In genomic region chr1:37177230-37177864, GRCh38 we compare ENCODE assay signal across 8 cellular contexts.
DNase-seq lines count a peak whose midpoint lies in the region; ATAC-seq and TF ChIP-seq lines count a peak whose summit lies in the region.

No MANE protein-coding gene starts in this region.

- H3K27ac Mint-ChIP-seq in activated T-cell treated with anti-CD3 and anti-CD28 coated beads, Interleukin-2, amount 50 U/mL, for 24 hours: no peak overlapping the region
- H3K27ac Mint-ChIP-seq in WTC11: no peak overlapping the region

- DNase-seq in activated T-cell treated with anti-CD3 and anti-CD28 coated beads for 48 hours (ENCODE audit: low read depth) (peak; percentile 8), NCI-H146 (lab: John Stamatoyannopoulos, UW) (peak; percentile 60), WTC11 (ENCODE audit: low spot score) (peak; percentile 69), kidney tubule cell (ENCODE audit: low spot score) (peak; percentile 40), omental fat pad (ENCODE audit: low spot score) (no peak), prostate gland (ENCODE audit: low spot score) (no peak)
- DNase-seq in activated T-cell treated with anti-CD3 and anti-CD28 coated beads, Interleukin-2, amount 50 U/mL, for 24 hours: no peak

- H3K27me3 Mint-ChIP-seq in activated T-cell treated with anti-CD3 and anti-CD28 coated beads, Interleukin-2, amount 50 U/mL, for 24 hours: peaks cover 43% of the 10 kb centered on the region
- peaks cover 4% of the 10 kb centered on the region; the same call in 1 of the 2 replicates for H3K27me3 Mint-ChIP-seq in WTC11 (ENCODE audit: low read depth)

- no peaks in the 10 kb centered on the region for H3K9me3 ChIP-seq in prostate gland

- POLR2A ChIA-PET in WTC11 (lab: Charles Lee): interaction anchor here (0.6 kb wide), 1 partner anchor 240 kb away, joined by 3 read pairs; no protein-coding TSS in a partner anchor

- CTCF ChIA-PET in WTC11 (lab: Charles Lee): interaction anchor here (0.6 to 2.0 kb wide), 16 partner anchors 9 to 531 kb away, joined by 3 to 7 read pairs (median 3); no protein-coding TSS in a partner anchor

- no peak overlapping the region for H3K27ac ChIP-seq in prostate gland

- no peaks in the 10 kb centered on the region for H3K4me1 ChIP-seq in prostate gland (replicated peaks)

- H3K36me3 ChIP-seq in prostate gland: no peaks in the 10 kb centered on the region

- ATAC-seq in WTC11: peak; percentile 90
- ATAC-seq in omental fat pad (ENCODE audit: low FRiP score): no peak
- no peak for ATAC-seq in HG03108 (IDR thresholded peaks at IDR 0.05; ENCODE audit: unreplicated experiment)

- intact Hi-C loops in prostate gland (cut with DNase I): no loop called here

- 39% methylated on average over 10 of the region's 10 CpGs for WGBS in prostate gland

- H3K27me3 ChIP-seq in prostate gland (replicated peaks; ENCODE audit: insufficient read depth): peaks cover 6% of the 10 kb centered on the region

- no peaks in the 10 kb centered on the region for H3K4me1 Mint-ChIP-seq in activated T-cell treated with anti-CD3 and anti-CD28 coated beads, Interleukin-2, amount 50 U/mL, for 24 hours (ENCODE audit: low read depth)
- H3K4me1 Mint-ChIP-seq in WTC11: peaks cover 20% of the 10 kb centered on the region

- no peaks in the 10 kb centered on the region for H3K36me3 Mint-ChIP-seq in activated T-cell treated with anti-CD3 and anti-CD28 coated beads, Interleukin-2, amount 50 U/mL, for 24 hours (ENCODE audit: low read depth)
- H3K36me3 Mint-ChIP-seq in WTC11: 0 out of 2 replicates have a peak, but pooled peaks cover under 1% of the 10 kb centered on the region

- no peak overlapping the region for H3K4me3 ChIP-seq in prostate gland

- TF ChIP-seq CTCF in WTC11 (IDR thresholded peaks at IDR 0.05): no peak
- no peak for TF ChIP-seq CTCF in omental fat pad (IDR thresholded peaks at IDR 0.05)
- peak in 1 of 4 experiments; percentile 33 for TF ChIP-seq CTCF in prostate gland (IDR thresholded peaks at IDR 0.05)

- no peak overlapping the region for H3K4me3 Mint-ChIP-seq in activated T-cell treated with anti-CD3 and anti-CD28 coated beads, Interleukin-2, amount 50 U/mL, for 24 hours
- no peak overlapping the region for H3K4me3 Mint-ChIP-seq in WTC11

- no peaks in the 10 kb centered on the region for H3K9me3 Mint-ChIP-seq in activated T-cell treated with anti-CD3 and anti-CD28 coated beads, Interleukin-2, amount 50 U/mL, for 24 hours
- peaks cover 2% of the 10 kb centered on the region for H3K9me3 Mint-ChIP-seq in WTC11

- TF ChIP-seq POLR2A in prostate gland (IDR thresholded peaks at IDR 0.05): no peak

TF ChIP-seq in WTC11, 78 proteins besides CTCF, POLR2A, EP300 and RAD21 (continues in another document):
- TF ChIP-seq, protein P1, sequence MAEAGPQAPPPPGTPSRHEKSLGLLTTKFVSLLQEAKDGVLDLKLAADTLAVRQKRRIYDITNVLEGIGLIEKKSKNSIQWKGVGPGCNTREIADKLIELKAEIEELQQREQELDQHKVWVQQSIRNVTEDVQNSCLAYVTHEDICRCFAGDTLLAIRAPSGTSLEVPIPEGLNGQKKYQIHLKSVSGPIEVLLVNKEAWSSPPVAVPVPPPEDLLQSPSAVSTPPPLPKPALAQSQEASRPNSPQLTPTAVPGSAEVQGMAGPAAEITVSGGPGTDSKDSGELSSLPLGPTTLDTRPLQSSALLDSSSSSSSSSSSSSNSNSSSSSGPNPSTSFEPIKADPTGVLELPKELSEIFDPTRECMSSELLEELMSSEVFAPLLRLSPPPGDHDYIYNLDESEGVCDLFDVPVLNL (CRISPR knock-in tag; IDR thresholded peaks at IDR 0.05; ENCODE audit: borderline replicate concordance, low read depth): no peak
- no peak for TF ChIP-seq USF2 (CRISPR knock-in tag; IDR thresholded peaks at IDR 0.05)
- TF ChIP-seq, protein P2, sequence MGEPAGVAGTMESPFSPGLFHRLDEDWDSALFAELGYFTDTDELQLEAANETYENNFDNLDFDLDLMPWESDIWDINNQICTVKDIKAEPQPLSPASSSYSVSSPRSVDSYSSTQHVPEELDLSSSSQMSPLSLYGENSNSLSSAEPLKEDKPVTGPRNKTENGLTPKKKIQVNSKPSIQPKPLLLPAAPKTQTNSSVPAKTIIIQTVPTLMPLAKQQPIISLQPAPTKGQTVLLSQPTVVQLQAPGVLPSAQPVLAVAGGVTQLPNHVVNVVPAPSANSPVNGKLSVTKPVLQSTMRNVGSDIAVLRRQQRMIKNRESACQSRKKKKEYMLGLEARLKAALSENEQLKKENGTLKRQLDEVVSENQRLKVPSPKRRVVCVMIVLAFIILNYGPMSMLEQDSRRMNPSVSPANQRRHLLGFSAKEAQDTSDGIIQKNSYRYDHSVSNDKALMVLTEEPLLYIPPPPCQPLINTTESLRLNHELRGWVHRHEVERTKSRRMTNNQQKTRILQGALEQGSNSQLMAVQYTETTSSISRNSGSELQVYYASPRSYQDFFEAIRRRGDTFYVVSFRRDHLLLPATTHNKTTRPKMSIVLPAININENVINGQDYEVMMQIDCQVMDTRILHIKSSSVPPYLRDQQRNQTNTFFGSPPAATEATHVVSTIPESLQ (CRISPR knock-in tag; IDR thresholded peaks at IDR 0.05): no peak
- no peak for TF ChIP-seq ZNF416 (CRISPR knock-in tag; IDR thresholded peaks at IDR 0.05)
- TF ChIP-seq FOXP4 (CRISPR knock-in tag; IDR thresholded peaks at IDR 0.05): no peak
- TF ChIP-seq TEAD4 (CRISPR knock-in tag; IDR thresholded peaks at IDR 0.05): no peak
- TF ChIP-seq, protein P3, sequence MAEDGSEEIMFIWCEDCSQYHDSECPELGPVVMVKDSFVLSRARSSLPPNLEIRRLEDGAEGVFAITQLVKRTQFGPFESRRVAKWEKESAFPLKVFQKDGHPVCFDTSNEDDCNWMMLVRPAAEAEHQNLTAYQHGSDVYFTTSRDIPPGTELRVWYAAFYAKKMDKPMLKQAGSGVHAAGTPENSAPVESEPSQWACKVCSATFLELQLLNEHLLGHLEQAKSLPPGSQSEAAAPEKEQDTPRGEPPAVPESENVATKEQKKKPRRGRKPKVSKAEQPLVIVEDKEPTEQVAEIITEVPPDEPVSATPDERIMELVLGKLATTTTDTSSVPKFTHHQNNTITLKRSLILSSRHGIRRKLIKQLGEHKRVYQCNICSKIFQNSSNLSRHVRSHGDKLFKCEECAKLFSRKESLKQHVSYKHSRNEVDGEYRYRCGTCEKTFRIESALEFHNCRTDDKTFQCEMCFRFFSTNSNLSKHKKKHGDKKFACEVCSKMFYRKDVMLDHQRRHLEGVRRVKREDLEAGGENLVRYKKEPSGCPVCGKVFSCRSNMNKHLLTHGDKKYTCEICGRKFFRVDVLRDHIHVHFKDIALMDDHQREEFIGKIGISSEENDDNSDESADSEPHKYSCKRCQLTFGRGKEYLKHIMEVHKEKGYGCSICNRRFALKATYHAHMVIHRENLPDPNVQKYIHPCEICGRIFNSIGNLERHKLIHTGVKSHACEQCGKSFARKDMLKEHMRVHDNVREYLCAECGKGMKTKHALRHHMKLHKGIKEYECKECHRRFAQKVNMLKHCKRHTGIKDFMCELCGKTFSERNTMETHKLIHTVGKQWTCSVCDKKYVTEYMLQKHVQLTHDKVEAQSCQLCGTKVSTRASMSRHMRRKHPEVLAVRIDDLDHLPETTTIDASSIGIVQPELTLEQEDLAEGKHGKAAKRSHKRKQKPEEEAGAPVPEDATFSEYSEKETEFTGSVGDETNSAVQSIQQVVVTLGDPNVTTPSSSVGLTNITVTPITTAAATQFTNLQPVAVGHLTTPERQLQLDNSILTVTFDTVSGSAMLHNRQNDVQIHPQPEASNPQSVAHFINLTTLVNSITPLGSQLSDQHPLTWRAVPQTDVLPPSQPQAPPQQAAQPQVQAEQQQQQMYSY (CRISPR knock-in tag; IDR thresholded peaks at IDR 0.05): no peak
- TF ChIP-seq, protein P4, sequence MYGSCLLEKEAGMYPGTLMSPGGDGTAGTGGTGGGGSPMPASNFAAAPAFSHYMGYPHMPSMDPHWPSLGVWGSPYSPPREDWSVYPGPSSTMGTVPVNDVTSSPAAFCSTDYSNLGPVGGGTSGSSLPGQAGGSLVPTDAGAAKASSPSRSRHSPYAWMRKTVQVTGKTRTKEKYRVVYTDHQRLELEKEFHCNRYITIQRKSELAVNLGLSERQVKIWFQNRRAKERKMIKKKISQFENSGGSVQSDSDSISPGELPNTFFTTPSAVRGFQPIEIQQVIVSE (CRISPR knock-in tag; IDR thresholded peaks at IDR 0.05; ENCODE audit: borderline replicate concordance): no peak
- TF ChIP-seq ZNF219 (CRISPR knock-in tag; IDR thresholded peaks at IDR 0.05; ENCODE audit: borderline replicate concordance): no peak
- no peak for TF ChIP-seq NFYB (CRISPR knock-in tag; conservative IDR thresholded peaks at IDR 0.05; ENCODE audit: low read depth)
- TF ChIP-seq NR3C1 (CRISPR knock-in tag; conservative IDR thresholded peaks at IDR 0.05; ENCODE audit: low read depth): no peak
- TF ChIP-seq MAX (CRISPR knock-in tag; IDR thresholded peaks at IDR 0.05): no peak
- no peak for TF ChIP-seq TP53 (CRISPR knock-in tag; IDR thresholded peaks at IDR 0.05)

Comparison
In these comparisons a context has a peak if more than half of its experiments do, and no peak if none do; other contexts are left out.
1. DNase-seq: peak in activated T-cell treated with anti-CD3 and anti-CD28 coated beads for 48 hours (single experiment), NCI-H146 (single experiment), WTC11 (single experiment) and kidney tubule cell (single experiment); none in activated T-cell treated with anti-CD3 and anti-CD28 coated beads, Interleukin-2, amount 50 U/mL, for 24 hours (single experiment), omental fat pad (single experiment) and prostate gland (single experiment).